9 cellular contexts compared by ENCODE assay signal in genomic region chr1:154999651-155000474, GRCh38. TPM values are rescaled to one million over a fixed set of nuclear protein-coding genes. Genes with fewer than 3 reads are reported as not detected.
DNase-seq lines count a peak whose midpoint lies in the region; ATAC-seq and TF ChIP-seq lines count a peak whose summit lies in the region.
"Had no signal": no experiment of that assay in that cellular context is flagged by ENCODE, and none has a peak within 500 bp of the region (broad histone marks: within the 10 kb centered on the region; RNA-seq: fewer than 3 reads in every experiment).

No MANE protein-coding gene starts in this region.

- H3K4me3 ChIP-seq in MM.1S (ENCODE audit: low read length), result peak overlapping the region; percentile 77
- H3K4me3 ChIP-seq in fibroblast of mammary gland (ENCODE audit: control insufficient read depth, low read depth, low read length), result peak overlapping the region; percentile 89

- H3K36me3 Mint-ChIP-seq in progenitor cell of endocrine pancreas (ENCODE audit: insufficient read depth), result no peaks in the 10 kb centered on the region

- H2AFZ ChIP-seq in MM.1S (ENCODE audit: low read length), result peak overlapping the region; percentile 5

- ATAC-seq in GM19467 (IDR thresholded peaks at IDR 0.05; ENCODE audit: unreplicated experiment) (no peak), GM21515 (IDR thresholded peaks at IDR 0.05; ENCODE audit: unreplicated experiment) (no peak)

- H3K9me3 Mint-ChIP-seq in progenitor cell of endocrine pancreas (ENCODE audit: low read depth), result no peaks in the 10 kb centered on the region

- H3K9me2 ChIP-seq in MM.1S (replicated peaks; ENCODE audit: insufficient read depth, low read length), result no peaks in the 10 kb centered on the region

- peak overlapping the region; percentile 95 for H3K27ac ChIP-seq in MM.1S (ENCODE audit: low read length)

- peaks cover 11% of the 10 kb centered on the region for H3K4me1 ChIP-seq in MM.1S (ENCODE audit: low read length)

- peak; percentile 50 for DNase-seq in GDM1 (lab: John Stamatoyannopoulos, UW)
- peak; percentile 91 for DNase-seq in MM.1S
- DNase-seq in activated CD8-positive, alpha-beta memory T cell treated with anti-CD3 and anti-CD28 coated beads, Interleukin-2, amount 50 U/mL, for 48 hours, result peak; percentile 84
- DNase-seq in fibroblast of mammary gland (ENCODE audit: low read depth), result no peak
- DNase-seq in progenitor cell of endocrine pancreas (ENCODE audit: low spot score, unreplicated experiment), result no peak
- DNase-seq in NCI-H128 (lab: John Stamatoyannopoulos, UW; ENCODE audit: unreplicated experiment), result no peak

- no peaks in the 10 kb centered on the region for H3K27me3 Mint-ChIP-seq in progenitor cell of endocrine pancreas

- H3K9ac ChIP-seq in MM.1S (ENCODE audit: low read length), result peak overlapping the region; percentile 73

- no peaks in the 10 kb centered on the region for H3K9me3 ChIP-seq in MM.1S (replicated peaks; ENCODE audit: insufficient read depth, low read length)

- peaks cover 56% of the 10 kb centered on the region for H3F3A ChIP-seq in MM.1S (ENCODE audit: insufficient read depth, low read length)

- peaks cover 23% of the 10 kb centered on the region for H3K79me2 ChIP-seq in MM.1S (ENCODE audit: low read length)

- no peaks in the 10 kb centered on the region for H3K27me3 ChIP-seq in MM.1S (replicated peaks; ENCODE audit: insufficient read depth, low read length)

- no peaks in the 10 kb centered on the region for H4K20me1 ChIP-seq in MM.1S (ENCODE audit: insufficient read depth, low read length)

- no peaks in the 10 kb centered on the region for H3K36me3 ChIP-seq in MM.1S (replicated peaks; ENCODE audit: insufficient read depth, low read length)

- H3K27ac Mint-ChIP-seq in progenitor cell of endocrine pancreas, result peak overlapping the region; percentile 98

- peak overlapping the region; percentile 89 for H3K4me3 Mint-ChIP-seq in progenitor cell of endocrine pancreas (ENCODE audit: low read depth)

- peaks cover 14% of the 10 kb centered on the region for H3K4me1 Mint-ChIP-seq in progenitor cell of endocrine pancreas (ENCODE audit: low read depth)

- TF ChIP-seq CTCF in MM.1S (IDR thresholded peaks at IDR 0.05; ENCODE audit: low read length), result peak; percentile 10; the same call in 1 of the 2 replicates
- TF ChIP-seq CTCF in fibroblast of mammary gland (conservative IDR thresholded peaks at IDR 0.05; ENCODE audit: control insufficient read depth, insufficient read depth, low read depth, low read length), result no peak
- TF ChIP-seq CTCF in progenitor cell of endocrine pancreas (IDR thresholded peaks at IDR 0.05; ENCODE audit: unreplicated experiment), result no peak

- peak overlapping the region; percentile 97 for H3K4me2 ChIP-seq in MM.1S (ENCODE audit: low read depth, low read length)

RNA-seq across cellular contexts. Expression of gene ZBTB7B, which starts 2.7 kb away (rescaled TPM):
- 28.9 and 29.9 TPM in 2 replicates for total RNA-seq in progenitor cell of endocrine pancreas

RNA-seq across cellular contexts. Expression of gene LENEP, which starts 6.5 kb away (rescaled TPM):
- total RNA-seq in progenitor cell of endocrine pancreas, result 0.84 TPM in 2 replicates
- total RNA-seq: subcutaneous adipose tissue had no signal

RNA-seq across cellular contexts. Expression of gene FLAD1, which starts 16.7 kb away (rescaled TPM):
- total RNA-seq in progenitor cell of endocrine pancreas, result 53.7 and 55.9 TPM in 2 replicates

RNA-seq across cellular contexts. Expression of gene CKS1B, which starts 25.4 kb away (rescaled TPM):
- total RNA-seq in progenitor cell of endocrine pancreas, result 78.7 and 85.8 TPM in 2 replicates

RNA-seq across cellular contexts. Expression of gene SHC1, which starts 29.3 kb away (rescaled TPM):
- 43.3 and 54.7 TPM in 2 replicates for total RNA-seq in progenitor cell of endocrine pancreas

Comparison
In these comparisons a context has a peak if more than half of its experiments do, and no peak if none do; other contexts are left out.
1. DNase-seq: peak in GDM1 (single experiment), MM.1S (single experiment) and activated CD8-positive, alpha-beta memory T cell treated with anti-CD3 and anti-CD28 coated beads, Interleukin-2, amount 50 U/mL, for 48 hours (single experiment); none in fibroblast of mammary gland (single experiment), progenitor cell of endocrine pancreas (single experiment) and NCI-H128 (single experiment).